In genomic region chr6:36326351-36326995, GRCh38 we compare ENCODE assay signal across 2 cellular contexts.
TF ChIP-seq lines count a peak whose summit lies in the region.

No MANE protein-coding gene starts in this region.

TF ChIP-seq in K562, 482 proteins besides CTCF, POLR2A, EP300 and RAD21:
- no peak for TF ChIP-seq ATF4 (CRISPR knock-in tag; IDR thresholded peaks at IDR 0.05)
- TF ChIP-seq RFX1 (IDR thresholded peaks at IDR 0.05) = peak; percentile 92
TF ChIP-seq in K562: peak in this region for 1.

TF ChIP-seq in HepG2, 621 proteins besides CTCF, POLR2A, EP300 and RAD21:
- TF ChIP-seq ZSCAN5A (CRISPR knock-in tag; IDR thresholded peaks at IDR 0.05; ENCODE audit: borderline replicate concordance) = no peak
- TF ChIP-seq RFX3 (CRISPR knock-in tag; IDR thresholded peaks at IDR 0.05) = peak; percentile 45; the same call in 1 of the 2 replicates
- no peak for TF ChIP-seq THRA (CRISPR knock-in tag; IDR thresholded peaks at IDR 0.05; ENCODE audit: borderline replicate concordance)
- no peak for TF ChIP-seq AFF4 (CRISPR knock-in tag; IDR thresholded peaks at IDR 0.05)
- no peak for TF ChIP-seq THAP9 (CRISPR knock-in tag; IDR thresholded peaks at IDR 0.05; ENCODE audit: borderline replicate concordance)
- TF ChIP-seq ZBTB40 (IDR thresholded peaks at IDR 0.05) = no peak
- TF ChIP-seq ZBTB40 (CRISPR knock-in tag; IDR thresholded peaks at IDR 0.05) = no peak
- no peak for TF ChIP-seq MNT (IDR thresholded peaks at IDR 0.05)
- no peak for TF ChIP-seq HIVEP1 (CRISPR knock-in tag; IDR thresholded peaks at IDR 0.05)
- no peak for TF ChIP-seq PRMT3 (CRISPR knock-in tag; IDR thresholded peaks at IDR 0.05; ENCODE audit: borderline replicate concordance, low read depth)
- TF ChIP-seq SMC3 (IDR thresholded peaks at IDR 0.05; ENCODE audit: low read length) = no peak
- no peak for TF ChIP-seq ATF2 (CRISPR knock-in tag; IDR thresholded peaks at IDR 0.05)
- TF ChIP-seq DMAP1 (CRISPR knock-in tag; IDR thresholded peaks at IDR 0.05) = no peak
- TF ChIP-seq ZNF274 (CRISPR knock-in tag; IDR thresholded peaks at IDR 0.05) = no peak
- TF ChIP-seq RFX1 (IDR thresholded peaks at IDR 0.05) = peak; percentile 43; the same call in 1 of the 2 replicates
- no peak for TF ChIP-seq ZNF281 (CRISPR knock-in tag; IDR thresholded peaks at IDR 0.05; ENCODE audit: borderline replicate concordance)
